20 cellular contexts compared by ENCODE assay signal in the genomic region with DNA sequence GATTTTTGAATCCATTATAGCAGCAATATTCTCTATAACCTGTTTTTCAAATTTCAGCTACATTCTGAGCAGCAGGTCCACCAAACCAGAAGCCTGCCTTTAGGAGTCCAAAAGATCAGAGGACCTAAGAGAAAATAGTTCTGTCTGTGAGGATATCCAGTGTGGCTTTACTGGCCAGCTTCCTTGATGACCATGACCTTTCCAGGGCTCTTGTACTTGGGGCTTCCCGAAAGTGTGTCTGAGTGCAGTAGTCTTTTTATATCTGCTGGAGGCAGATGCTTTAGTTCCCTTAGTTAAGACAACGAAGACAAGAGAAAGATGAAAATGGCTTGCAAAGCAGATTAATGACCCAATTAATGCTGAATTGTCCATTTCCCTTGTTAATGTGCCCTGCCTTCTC.
"Had no signal": no experiment of that assay in that cellular context is flagged by ENCODE, and none has a peak within 500 bp of the region (broad histone marks: within the 10 kb centered on the region; RNA-seq: fewer than 3 reads in every experiment).

No MANE protein-coding gene starts in this region.

- H3K27me3 ChIP-seq: Peyer's patch had no signal

- H3K27me3 Mint-ChIP-seq: brain had no signal

- H3K4me1 Mint-ChIP-seq: activated naive CD4-positive, alpha-beta T cell treated with anti-CD3 and anti-CD28 coated beads, Interleukin-2, amount 50 U/mL, for 24 hours had no signal

- H3K27ac Mint-ChIP-seq: activated CD8-positive, alpha-beta T cell treated with anti-CD3 and anti-CD28 coated beads for 36 hours; activated naive CD4-positive, alpha-beta T cell treated with anti-CD3 and anti-CD28 coated beads, Interleukin-2, amount 50 U/mL, for 24 hours; T-helper 1 cell treated with Interleukin-12 subunit alpha and Interleukin-12 subunit beta and Interleukin-4 antibody, amounts not matched to agents 30 μg/mL and 1 μg/mL, for 36 hours had no signal

- H3K27ac ChIP-seq: Peyer's patch, RWPE1 had no signal

- DNase-seq: activated CD4-positive, alpha-beta T cell treated with anti-CD3 and anti-CD28 coated beads for 4 hours; activated CD8-positive, alpha-beta memory T cell treated with anti-CD3 and anti-CD28 coated beads, Interleukin-2, amount 50 U/mL, for 48 hours; activated CD8-positive, alpha-beta T cell treated with anti-CD3 and anti-CD28 coated beads for 36 hours; activated naive CD4-positive, alpha-beta T cell; activated T-cell treated with anti-CD3 and anti-CD28 coated beads, Interleukin-2, amount 50 U/mL, for 1 hour; amygdala; MM.1S; NCI-H1105; NCI-H1436; NCI-H1694 treated with DMSO at 0.1 percent for 48 hours; NCI-H2081; NCI-H510A treated with DMSO at 0.1 percent for 48 hours; Peyer's patch; SHP77 treated with DMSO at 0.1 percent for 48 hours had no signal

- H3K4me3 ChIP-seq: Peyer's patch had no signal

- ATAC-seq: activated CD4-positive, CD25-positive, alpha-beta regulatory T cell treated with anti-CD3 and anti-CD28 coated beads, Interleukin-2, amount 50 U/mL, for 24 hours; activated CD8-positive, alpha-beta T cell treated with anti-CD3 and anti-CD28 coated beads for 36 hours had no signal

- H3K4me1 ChIP-seq: Peyer's patch had no signal

- H3K36me3 ChIP-seq: Peyer's patch had no signal

- FAIRE-seq: astrocyte had no signal

- H3K4me3 Mint-ChIP-seq: activated CD8-positive, alpha-beta T cell treated with anti-CD3 and anti-CD28 coated beads for 36 hours; activated naive CD4-positive, alpha-beta T cell treated with anti-CD3 and anti-CD28 coated beads, Interleukin-2, amount 50 U/mL, for 24 hours; brain; T-helper 1 cell treated with Interleukin-12 subunit alpha and Interleukin-12 subunit beta and Interleukin-4 antibody, amounts not matched to agents 30 μg/mL and 1 μg/mL, for 36 hours had no signal

- H3K9me3 ChIP-seq: Peyer's patch had no signal

- H3K36me3 Mint-ChIP-seq: activated naive CD4-positive, alpha-beta T cell treated with anti-CD3 and anti-CD28 coated beads, Interleukin-2, amount 50 U/mL, for 24 hours had no signal

- H3K9me3 Mint-ChIP-seq: activated CD8-positive, alpha-beta T cell treated with anti-CD3 and anti-CD28 coated beads for 36 hours; activated naive CD4-positive, alpha-beta T cell treated with anti-CD3 and anti-CD28 coated beads, Interleukin-2, amount 50 U/mL, for 24 hours; T-helper 1 cell treated with Interleukin-12 subunit alpha and Interleukin-12 subunit beta and Interleukin-4 antibody, amounts not matched to agents 30 μg/mL and 1 μg/mL, for 36 hours had no signal
